ENCODE assay signal across 8 cellular contexts in genomic region chr1:20633190-20634064, GRCh38. TPM values are rescaled to one million over a fixed set of nuclear protein-coding genes. Genes with fewer than 3 reads are reported as not detected.
DNase-seq lines count a peak whose midpoint lies in the region; ATAC-seq and TF ChIP-seq lines count a peak whose summit lies in the region.

Gene PINK1, plus strand, starts transcription at chr1:20633458. Its CDS starts 91 bp downstream, at chr1:20633549.

- H3K4me1 Mint-ChIP-seq in natural killer cell treated with Interleukin-12 subunit alpha and Interleukin-12 subunit beta and Interleukin-15 and Interleukin-18, amount 100 ng/mL, for 72 hours (ENCODE audit: low read depth in 2 of 2) = peaks cover 8 to 12% of the 10 kb centered on the region in 2 donors

- H3K9me3 ChIP-seq in BLaER1 (peaks cover 17% of the 10 kb centered on the region), KOPT-K1 (ENCODE audit: insufficient read depth, low read length, poor library complexity, severe bottlenecking) (peaks cover 13% of the 10 kb centered on the region)

- H3K9ac ChIP-seq in BLaER1 = peak within 1 kb of the TSS; percentile 87

- H3K4me3 Mint-ChIP-seq in natural killer cell treated with Interleukin-12 subunit alpha and Interleukin-12 subunit beta and Interleukin-15 and Interleukin-18, amount 100 ng/mL, for 72 hours = peak within 1 kb of the TSS; percentile 83

- H4K20me1 ChIP-seq in BLaER1 = peaks cover 4% of the 10 kb centered on the region; the same call in 1 of the 2 replicates

- no peaks in the 10 kb centered on the region for H3K27me3 ChIP-seq in BLaER1

- no peaks in the 10 kb centered on the region for H3K9me3 Mint-ChIP-seq in natural killer cell treated with Interleukin-12 subunit alpha and Interleukin-12 subunit beta and Interleukin-15 and Interleukin-18, amount 100 ng/mL, for 72 hours

- DNase-seq in RPMI8226 (peak; percentile 84), fibroblast of the aortic adventitia (ENCODE audit: low read depth) (peak; percentile 64)
- DNase-seq in activated effector memory CD4-positive, alpha-beta T cell treated with anti-CD3 and anti-CD28 coated beads, Interleukin-2, amount 50 U/mL, for 16 hours = peak; percentile 96
- peak; percentile 87 for DNase-seq in natural killer cell treated with Interleukin-12 subunit alpha and Interleukin-12 subunit beta and Interleukin-15 and Interleukin-18, amount 100 ng/mL, for 72 hours (ENCODE audit: low spot score)
- DNase-seq in stimulated activated naive CD4-positive, alpha-beta T cell treated with Interleukin-2 at 50 U/mL for 16 hours (lab: John Stamatoyannopoulos, UW) = peak; percentile 77

- no peaks in the 10 kb centered on the region for H3K36me3 Mint-ChIP-seq in natural killer cell treated with Interleukin-12 subunit alpha and Interleukin-12 subunit beta and Interleukin-15 and Interleukin-18, amount 100 ng/mL, for 72 hours

- peaks cover 11% of the 10 kb centered on the region for H3K4me1 ChIP-seq in BLaER1

- H3K36me3 ChIP-seq in BLaER1 (peaks cover 9% of the 10 kb centered on the region), KOPT-K1 (ENCODE audit: insufficient read depth, low read length) (no peaks in the 10 kb centered on the region)

- H3K4me3 ChIP-seq in BLaER1 (peak within 1 kb of the TSS; percentile 100), fibroblast of the aortic adventitia (ENCODE audit: low read depth, low read length) (peak within 1 kb of the TSS; percentile 83)

- H3K27ac Mint-ChIP-seq in natural killer cell treated with Interleukin-12 subunit alpha and Interleukin-12 subunit beta and Interleukin-15 and Interleukin-18, amount 100 ng/mL, for 72 hours = peak within 1 kb of the TSS in 1 of 2 donors; percentile 74

- peak within 1 kb of the TSS; percentile 81 for H3K27ac ChIP-seq in BLaER1
- peak within 1 kb of the TSS; percentile 50 for H3K27ac ChIP-seq in KOPT-K1 (ENCODE audit: low read depth, low read length, poor library complexity, severe bottlenecking)

- peak; percentile 88 for TF ChIP-seq CTCF in fibroblast of the aortic adventitia (IDR thresholded peaks at IDR 0.05; ENCODE audit: insufficient read depth, low read length)

- peak within 1 kb of the TSS; percentile 98 for H3K4me2 ChIP-seq in BLaER1

- no peaks in the 10 kb centered on the region for H3K27me3 Mint-ChIP-seq in natural killer cell treated with Interleukin-12 subunit alpha and Interleukin-12 subunit beta and Interleukin-15 and Interleukin-18, amount 100 ng/mL, for 72 hours

- ATAC-seq in GM19438 (IDR thresholded peaks at IDR 0.05; ENCODE audit: low read depth, unreplicated experiment) = peak; percentile 63
- peak; percentile 91 to 93 for ATAC-seq in natural killer cell treated with Interleukin-12 subunit alpha and Interleukin-12 subunit beta and Interleukin-15 and Interleukin-18, amount 100 ng/mL, for 72 hours

RNA-seq across cellular contexts. Expression of gene PINK1, which starts in this region (rescaled TPM):
- total RNA-seq in fibroblast of the aortic adventitia (ENCODE audit: low replicate concordance) = 38.1 and 43.0 TPM in 2 replicates
- 1 to 10 TPM; 3.8 to 4.7 TPM for total RNA-seq in natural killer cell treated with Interleukin-12 subunit alpha and Interleukin-12 subunit beta and Interleukin-15 and Interleukin-18, amount 100 ng/mL, for 72 hours

Comparison
In these comparisons a context has a peak if more than half of its experiments do, and no peak if none do; other contexts are left out.
1. Peak in every context shown above with its lines: DNase-seq, ATAC-seq, H3K4me3 ChIP-seq and H3K27ac ChIP-seq.